8 cellular contexts compared by ENCODE assay signal in genomic region chr3:138051946-138052802, GRCh38. TPM values are rescaled to one million over a fixed set of nuclear protein-coding genes. Genes with fewer than 3 reads are reported as not detected.
DNase-seq lines count a peak whose midpoint lies in the region; ATAC-seq and TF ChIP-seq lines count a peak whose summit lies in the region.

No MANE protein-coding gene starts in this region.

- POLR2A ChIA-PET in OCI-LY7 (lab: Charles Lee) = no interaction called here

- ATAC-seq in GM18907 (IDR thresholded peaks at IDR 0.05; ENCODE audit: unreplicated experiment) (peak; percentile 82), HG03139 (IDR thresholded peaks at IDR 0.05; ENCODE audit: unreplicated experiment) (peak; percentile 64), HG03469 (IDR thresholded peaks at IDR 0.05; ENCODE audit: unreplicated experiment) (no peak)

- H2AFZ ChIP-seq in OCI-LY7 (ENCODE audit: low read length) = no peak overlapping the region

- H3K9me3 Mint-ChIP-seq in endothelial cell (ENCODE audit: unreplicated experiment) (no peaks in the 10 kb centered on the region), neural crest cell (no peaks in the 10 kb centered on the region)

- no peaks in the 10 kb centered on the region for H3K36me3 ChIP-seq in OCI-LY7 (ENCODE audit: insufficient read depth, low read length)

- WGBS in lower leg skin, 2 donors = 55 to 58% methylated on average over 8 of the region's 8 CpGs

- no TSS peak for BruUV-seq in OCI-LY7 (replicated peaks; lab: Mats Ljungman, UMichigan)

- intact Hi-C loops in OCI-LY7 (cut with micrococcal nuclease; ENCODE audit: unreplicated experiment) = no loop called here
- intact Hi-C loops in lower leg skin (cut with DNase I; ENCODE audit: low total_unique reads) = no loop called here

- TF ChIP-seq CTCF in OCI-LY7 (conservative IDR thresholded peaks at IDR 0.05; ENCODE audit: low read length) = peak; percentile 78
- TF ChIP-seq CTCF in endothelial cell (IDR thresholded peaks at IDR 0.05; ENCODE audit: unreplicated experiment) = peak; percentile 58
- peak; percentile 74 for TF ChIP-seq CTCF in neural crest cell (conservative IDR thresholded peaks at IDR 0.05)
- no peak for TF ChIP-seq CTCF in lower leg skin (IDR thresholded peaks at IDR 0.05)

- no peaks in the 10 kb centered on the region for H3K9me3 ChIP-seq in OCI-LY7 (ENCODE audit: low read length)

- no peak overlapping the region for H3K27ac ChIP-seq in OCI-LY7 (ENCODE audit: low read depth, low read length, poor library complexity, severe bottlenecking)

- H3K36me3 Mint-ChIP-seq in endothelial cell (ENCODE audit: low read depth, unreplicated experiment) (no peaks in the 10 kb centered on the region), neural crest cell (ENCODE audit: low read depth) (peaks cover 12% of the 10 kb centered on the region)

- no peak for TF ChIP-seq POLR2A in lower leg skin (IDR thresholded peaks at IDR 0.05)

- no peak overlapping the region for H3K4me2 ChIP-seq in OCI-LY7 (ENCODE audit: low read length)

- CTCF ChIA-PET in OCI-LY7 (lab: Charles Lee; ENCODE audit: unreplicated experiment) = no interaction called here

- H3K4me1 Mint-ChIP-seq in endothelial cell (ENCODE audit: unreplicated experiment) = no peaks in the 10 kb centered on the region
- H3K4me1 Mint-ChIP-seq in neural crest cell = peaks cover 8% of the 10 kb centered on the region

- H3K79me2 ChIP-seq in OCI-LY7 (ENCODE audit: insufficient read depth, low read depth, low read length) = no peaks in the 10 kb centered on the region

- no peaks in the 10 kb centered on the region for H3K9me2 ChIP-seq in OCI-LY7 (ENCODE audit: insufficient read depth, low read length)

- no peaks in the 10 kb centered on the region for H3K4me1 ChIP-seq in OCI-LY7 (ENCODE audit: insufficient read depth, low read length, poor library complexity, severe bottlenecking)

- no peaks in the 10 kb centered on the region for H4K20me1 ChIP-seq in OCI-LY7 (ENCODE audit: insufficient read depth, low read length)

- H3K4me3 ChIP-seq in OCI-LY7 (ENCODE audit: low read depth, low read length, poor library complexity, severe bottlenecking) (no peak overlapping the region), lower leg skin (ENCODE audit: low read depth, poor library complexity, severe bottlenecking) (no peak overlapping the region)

- peak; percentile 26 for DNase-seq in DMS153 (lab: John Stamatoyannopoulos, UW)
- DNase-seq in OCI-LY7 (ENCODE audit: low spot score) = peak; percentile 26
- peak; percentile 58 for DNase-seq in endothelial cell (ENCODE audit: low spot score)
- peak; percentile 33 for DNase-seq in neural crest cell (ENCODE audit: low read depth, low spot score)
- no peak for DNase-seq in lower leg skin (ENCODE audit: low spot score in 2 of 2)

- H3K27me3 Mint-ChIP-seq in endothelial cell (ENCODE audit: unreplicated experiment) (no peaks in the 10 kb centered on the region), neural crest cell (ENCODE audit: low read depth) (no peaks in the 10 kb centered on the region)

- H3K27ac Mint-ChIP-seq in endothelial cell (ENCODE audit: unreplicated experiment) (no peak overlapping the region), neural crest cell (ENCODE audit: unreplicated experiment) (no peak overlapping the region)

- no peak overlapping the region for H3K4me3 Mint-ChIP-seq in endothelial cell (ENCODE audit: unreplicated experiment)
- H3K4me3 Mint-ChIP-seq in neural crest cell = no peak overlapping the region

RNA-seq across cellular contexts. Expression of gene CLDN18, which starts 42.2 kb away (rescaled TPM):
- total RNA-seq in OCI-LY7 (2014; rRNA removed; shearing (Covaris generic)) = not detected in 2 replicates
- total RNA-seq in OCI-LY7 (2022) (not detected in 2 replicates), endothelial cell (ENCODE audit: unreplicated experiment) (not detected), neural crest cell (not detected in 2 replicates), lower leg skin (under 1 TPM in 1 of 4 donors, not detected in 3; 0.13 TPM)

Comparison
In these comparisons a context has a peak if more than half of its experiments do, and no peak if none do; other contexts are left out.
1. DNase-seq: peak in DMS153 (single experiment), OCI-LY7 (single experiment), endothelial cell (single experiment) and neural crest cell (single experiment); none in lower leg skin (0 of 2).
2. CTCF ChIP-seq: peak in OCI-LY7 (single experiment), endothelial cell (single experiment) and neural crest cell (single experiment); none in lower leg skin (0 of 3).